Comparison of ENCODE assay signal across 1 cellular context in the genomic region with DNA sequence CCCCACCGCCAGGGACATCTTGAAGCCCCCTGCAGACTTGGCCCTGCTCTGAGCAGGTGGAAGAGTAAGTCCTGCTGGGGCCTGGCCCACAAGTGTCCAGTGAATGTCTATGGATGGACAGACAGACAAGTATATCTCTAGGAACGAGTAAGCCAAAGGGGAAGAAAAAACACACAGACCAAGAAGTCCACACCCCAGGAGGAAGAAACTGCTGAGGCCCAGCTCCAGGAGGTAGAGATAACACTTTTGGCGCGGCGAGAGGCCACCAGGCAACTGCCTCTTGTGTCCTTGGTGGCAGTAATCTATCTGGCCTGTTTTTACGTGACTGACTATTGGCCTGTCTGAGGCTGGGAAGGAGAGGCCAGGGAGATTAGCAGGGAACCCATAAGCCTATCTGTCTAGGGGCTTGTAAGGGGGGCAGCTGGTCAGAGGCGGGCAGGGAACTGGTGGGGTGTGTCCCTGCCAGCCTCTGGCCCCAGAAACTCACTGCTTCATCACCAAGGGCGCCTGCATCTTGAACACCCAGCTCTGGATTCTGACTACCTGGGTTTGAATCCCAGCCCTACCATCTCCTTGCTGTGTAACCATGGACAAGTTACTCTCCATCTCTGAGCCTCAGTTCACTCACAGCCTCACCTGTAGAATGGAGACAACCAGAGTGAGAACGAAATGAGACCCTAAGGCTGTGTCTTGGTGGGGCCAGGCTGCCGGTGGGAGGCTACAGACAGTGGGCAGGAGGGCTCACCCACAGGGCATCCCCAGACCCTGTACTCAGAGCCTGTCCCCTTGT.
TF ChIP-seq lines count a peak whose summit lies in the region.

No MANE protein-coding gene starts in this region.

TF ChIP-seq in K562, 482 proteins besides CTCF, POLR2A, EP300 and RAD21 (continued from another document and continues in another):
- TF ChIP-seq, protein P1, sequence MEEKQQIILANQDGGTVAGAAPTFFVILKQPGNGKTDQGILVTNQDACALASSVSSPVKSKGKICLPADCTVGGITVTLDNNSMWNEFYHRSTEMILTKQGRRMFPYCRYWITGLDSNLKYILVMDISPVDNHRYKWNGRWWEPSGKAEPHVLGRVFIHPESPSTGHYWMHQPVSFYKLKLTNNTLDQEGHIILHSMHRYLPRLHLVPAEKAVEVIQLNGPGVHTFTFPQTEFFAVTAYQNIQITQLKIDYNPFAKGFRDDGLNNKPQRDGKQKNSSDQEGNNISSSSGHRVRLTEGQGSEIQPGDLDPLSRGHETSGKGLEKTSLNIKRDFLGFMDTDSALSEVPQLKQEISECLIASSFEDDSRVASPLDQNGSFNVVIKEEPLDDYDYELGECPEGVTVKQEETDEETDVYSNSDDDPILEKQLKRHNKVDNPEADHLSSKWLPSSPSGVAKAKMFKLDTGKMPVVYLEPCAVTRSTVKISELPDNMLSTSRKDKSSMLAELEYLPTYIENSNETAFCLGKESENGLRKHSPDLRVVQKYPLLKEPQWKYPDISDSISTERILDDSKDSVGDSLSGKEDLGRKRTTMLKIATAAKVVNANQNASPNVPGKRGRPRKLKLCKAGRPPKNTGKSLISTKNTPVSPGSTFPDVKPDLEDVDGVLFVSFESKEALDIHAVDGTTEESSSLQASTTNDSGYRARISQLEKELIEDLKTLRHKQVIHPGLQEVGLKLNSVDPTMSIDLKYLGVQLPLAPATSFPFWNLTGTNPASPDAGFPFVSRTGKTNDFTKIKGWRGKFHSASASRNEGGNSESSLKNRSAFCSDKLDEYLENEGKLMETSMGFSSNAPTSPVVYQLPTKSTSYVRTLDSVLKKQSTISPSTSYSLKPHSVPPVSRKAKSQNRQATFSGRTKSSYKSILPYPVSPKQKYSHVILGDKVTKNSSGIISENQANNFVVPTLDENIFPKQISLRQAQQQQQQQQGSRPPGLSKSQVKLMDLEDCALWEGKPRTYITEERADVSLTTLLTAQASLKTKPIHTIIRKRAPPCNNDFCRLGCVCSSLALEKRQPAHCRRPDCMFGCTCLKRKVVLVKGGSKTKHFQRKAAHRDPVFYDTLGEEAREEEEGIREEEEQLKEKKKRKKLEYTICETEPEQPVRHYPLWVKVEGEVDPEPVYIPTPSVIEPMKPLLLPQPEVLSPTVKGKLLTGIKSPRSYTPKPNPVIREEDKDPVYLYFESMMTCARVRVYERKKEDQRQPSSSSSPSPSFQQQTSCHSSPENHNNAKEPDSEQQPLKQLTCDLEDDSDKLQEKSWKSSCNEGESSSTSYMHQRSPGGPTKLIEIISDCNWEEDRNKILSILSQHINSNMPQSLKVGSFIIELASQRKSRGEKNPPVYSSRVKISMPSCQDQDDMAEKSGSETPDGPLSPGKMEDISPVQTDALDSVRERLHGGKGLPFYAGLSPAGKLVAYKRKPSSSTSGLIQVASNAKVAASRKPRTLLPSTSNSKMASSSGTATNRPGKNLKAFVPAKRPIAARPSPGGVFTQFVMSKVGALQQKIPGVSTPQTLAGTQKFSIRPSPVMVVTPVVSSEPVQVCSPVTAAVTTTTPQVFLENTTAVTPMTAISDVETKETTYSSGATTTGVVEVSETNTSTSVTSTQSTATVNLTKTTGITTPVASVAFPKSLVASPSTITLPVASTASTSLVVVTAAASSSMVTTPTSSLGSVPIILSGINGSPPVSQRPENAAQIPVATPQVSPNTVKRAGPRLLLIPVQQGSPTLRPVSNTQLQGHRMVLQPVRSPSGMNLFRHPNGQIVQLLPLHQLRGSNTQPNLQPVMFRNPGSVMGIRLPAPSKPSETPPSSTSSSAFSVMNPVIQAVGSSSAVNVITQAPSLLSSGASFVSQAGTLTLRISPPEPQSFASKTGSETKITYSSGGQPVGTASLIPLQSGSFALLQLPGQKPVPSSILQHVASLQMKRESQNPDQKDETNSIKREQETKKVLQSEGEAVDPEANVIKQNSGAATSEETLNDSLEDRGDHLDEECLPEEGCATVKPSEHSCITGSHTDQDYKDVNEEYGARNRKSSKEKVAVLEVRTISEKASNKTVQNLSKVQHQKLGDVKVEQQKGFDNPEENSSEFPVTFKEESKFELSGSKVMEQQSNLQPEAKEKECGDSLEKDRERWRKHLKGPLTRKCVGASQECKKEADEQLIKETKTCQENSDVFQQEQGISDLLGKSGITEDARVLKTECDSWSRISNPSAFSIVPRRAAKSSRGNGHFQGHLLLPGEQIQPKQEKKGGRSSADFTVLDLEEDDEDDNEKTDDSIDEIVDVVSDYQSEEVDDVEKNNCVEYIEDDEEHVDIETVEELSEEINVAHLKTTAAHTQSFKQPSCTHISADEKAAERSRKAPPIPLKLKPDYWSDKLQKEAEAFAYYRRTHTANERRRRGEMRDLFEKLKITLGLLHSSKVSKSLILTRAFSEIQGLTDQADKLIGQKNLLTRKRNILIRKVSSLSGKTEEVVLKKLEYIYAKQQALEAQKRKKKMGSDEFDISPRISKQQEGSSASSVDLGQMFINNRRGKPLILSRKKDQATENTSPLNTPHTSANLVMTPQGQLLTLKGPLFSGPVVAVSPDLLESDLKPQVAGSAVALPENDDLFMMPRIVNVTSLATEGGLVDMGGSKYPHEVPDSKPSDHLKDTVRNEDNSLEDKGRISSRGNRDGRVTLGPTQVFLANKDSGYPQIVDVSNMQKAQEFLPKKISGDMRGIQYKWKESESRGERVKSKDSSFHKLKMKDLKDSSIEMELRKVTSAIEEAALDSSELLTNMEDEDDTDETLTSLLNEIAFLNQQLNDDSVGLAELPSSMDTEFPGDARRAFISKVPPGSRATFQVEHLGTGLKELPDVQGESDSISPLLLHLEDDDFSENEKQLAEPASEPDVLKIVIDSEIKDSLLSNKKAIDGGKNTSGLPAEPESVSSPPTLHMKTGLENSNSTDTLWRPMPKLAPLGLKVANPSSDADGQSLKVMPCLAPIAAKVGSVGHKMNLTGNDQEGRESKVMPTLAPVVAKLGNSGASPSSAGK (IDR thresholded peaks at IDR 0.05), result peak; percentile 71
- TF ChIP-seq XRCC5 (IDR thresholded peaks at IDR 0.05; ENCODE audit: low read depth, low read length), result peak; percentile 87; the same call in 1 of the 2 replicates
- TF ChIP-seq IRF2 (CRISPR knock-in tag; IDR thresholded peaks at IDR 0.05), result no peak
- TF ChIP-seq, protein P2, sequence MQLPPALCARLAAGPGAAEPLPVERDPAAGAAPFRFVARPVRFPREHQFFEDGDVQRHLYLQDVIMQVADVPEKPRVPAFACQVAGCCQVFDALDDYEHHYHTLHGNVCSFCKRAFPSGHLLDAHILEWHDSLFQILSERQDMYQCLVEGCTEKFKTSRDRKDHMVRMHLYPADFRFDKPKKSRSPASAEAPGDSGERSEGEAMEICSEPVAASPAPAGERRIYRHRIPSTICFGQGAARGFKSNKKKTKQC (CRISPR knock-in tag; IDR thresholded peaks at IDR 0.05), result no peak
- TF ChIP-seq SIN3A (IDR thresholded peaks at IDR 0.05; ENCODE audit: borderline replicate concordance in 2 of 2, control insufficient read depth in 1 of 2, low read depth in 2 of 2, low read length in 2 of 2), result 0 out of 4 replicates have a peak, but pooled peaks of 1 of the 2 experiments have one; percentile 23
- TF ChIP-seq CTBP1 (IDR thresholded peaks at IDR 0.05; ENCODE audit: borderline replicate concordance), result peak; percentile 72; the same call in 1 of the 2 replicates
- TF ChIP-seq, protein P3, sequence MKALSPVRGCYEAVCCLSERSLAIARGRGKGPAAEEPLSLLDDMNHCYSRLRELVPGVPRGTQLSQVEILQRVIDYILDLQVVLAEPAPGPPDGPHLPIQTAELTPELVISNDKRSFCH (CRISPR knock-in tag; IDR thresholded peaks at IDR 0.05), result no peak
- TF ChIP-seq, protein P3 (tag; IDR thresholded peaks at IDR 0.05), result peak; percentile 69; the same call in 1 of the 2 replicates
- no peak for TF ChIP-seq EZH2 (IDR thresholded peaks at IDR 0.05; ENCODE audit: borderline replicate concordance, low read depth, low read length)
- peak; percentile 77 for TF ChIP-seq NCOR1 (IDR thresholded peaks at IDR 0.05)
- TF ChIP-seq, protein P4, sequence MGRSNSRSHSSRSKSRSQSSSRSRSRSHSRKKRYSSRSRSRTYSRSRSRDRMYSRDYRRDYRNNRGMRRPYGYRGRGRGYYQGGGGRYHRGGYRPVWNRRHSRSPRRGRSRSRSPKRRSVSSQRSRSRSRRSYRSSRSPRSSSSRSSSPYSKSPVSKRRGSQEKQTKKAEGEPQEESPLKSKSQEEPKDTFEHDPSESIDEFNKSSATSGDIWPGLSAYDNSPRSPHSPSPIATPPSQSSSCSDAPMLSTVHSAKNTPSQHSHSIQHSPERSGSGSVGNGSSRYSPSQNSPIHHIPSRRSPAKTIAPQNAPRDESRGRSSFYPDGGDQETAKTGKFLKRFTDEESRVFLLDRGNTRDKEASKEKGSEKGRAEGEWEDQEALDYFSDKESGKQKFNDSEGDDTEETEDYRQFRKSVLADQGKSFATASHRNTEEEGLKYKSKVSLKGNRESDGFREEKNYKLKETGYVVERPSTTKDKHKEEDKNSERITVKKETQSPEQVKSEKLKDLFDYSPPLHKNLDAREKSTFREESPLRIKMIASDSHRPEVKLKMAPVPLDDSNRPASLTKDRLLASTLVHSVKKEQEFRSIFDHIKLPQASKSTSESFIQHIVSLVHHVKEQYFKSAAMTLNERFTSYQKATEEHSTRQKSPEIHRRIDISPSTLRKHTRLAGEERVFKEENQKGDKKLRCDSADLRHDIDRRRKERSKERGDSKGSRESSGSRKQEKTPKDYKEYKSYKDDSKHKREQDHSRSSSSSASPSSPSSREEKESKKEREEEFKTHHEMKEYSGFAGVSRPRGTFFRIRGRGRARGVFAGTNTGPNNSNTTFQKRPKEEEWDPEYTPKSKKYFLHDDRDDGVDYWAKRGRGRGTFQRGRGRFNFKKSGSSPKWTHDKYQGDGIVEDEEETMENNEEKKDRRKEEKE (IDR thresholded peaks at IDR 0.05; ENCODE audit: borderline replicate concordance in 1 of 2, control insufficient read depth in 1 of 2, low read depth in 2 of 2, low read length in 1 of 2), result peak in 1 of 2 experiments; percentile 35; a peak in 1 of 4 replicates
- no peak for TF ChIP-seq HLTF (IDR thresholded peaks at IDR 0.05)
- TF ChIP-seq CXXC5 (CRISPR knock-in tag; IDR thresholded peaks at IDR 0.05), result peak; percentile 67
- TF ChIP-seq SRSF9 (IDR thresholded peaks at IDR 0.05; ENCODE audit: borderline replicate concordance, low read depth, low read length), result no peak
- no peak for TF ChIP-seq ZFP30 (CRISPR knock-in tag; IDR thresholded peaks at IDR 0.05; ENCODE audit: borderline replicate concordance)
- TF ChIP-seq TCF3 (CRISPR knock-in tag; IDR thresholded peaks at IDR 0.05), result peak; percentile 79
- TF ChIP-seq CBFA2T2 (conservative IDR thresholded peaks at IDR 0.05), result peak; percentile 73
- no peak for TF ChIP-seq JUNB (CRISPR knock-in tag; conservative IDR thresholded peaks at IDR 0.05)
- peak; percentile 49; the same call in 1 of the 2 replicates for TF ChIP-seq TAL1 (IDR thresholded peaks at IDR 0.05)
- TF ChIP-seq, protein P5, sequence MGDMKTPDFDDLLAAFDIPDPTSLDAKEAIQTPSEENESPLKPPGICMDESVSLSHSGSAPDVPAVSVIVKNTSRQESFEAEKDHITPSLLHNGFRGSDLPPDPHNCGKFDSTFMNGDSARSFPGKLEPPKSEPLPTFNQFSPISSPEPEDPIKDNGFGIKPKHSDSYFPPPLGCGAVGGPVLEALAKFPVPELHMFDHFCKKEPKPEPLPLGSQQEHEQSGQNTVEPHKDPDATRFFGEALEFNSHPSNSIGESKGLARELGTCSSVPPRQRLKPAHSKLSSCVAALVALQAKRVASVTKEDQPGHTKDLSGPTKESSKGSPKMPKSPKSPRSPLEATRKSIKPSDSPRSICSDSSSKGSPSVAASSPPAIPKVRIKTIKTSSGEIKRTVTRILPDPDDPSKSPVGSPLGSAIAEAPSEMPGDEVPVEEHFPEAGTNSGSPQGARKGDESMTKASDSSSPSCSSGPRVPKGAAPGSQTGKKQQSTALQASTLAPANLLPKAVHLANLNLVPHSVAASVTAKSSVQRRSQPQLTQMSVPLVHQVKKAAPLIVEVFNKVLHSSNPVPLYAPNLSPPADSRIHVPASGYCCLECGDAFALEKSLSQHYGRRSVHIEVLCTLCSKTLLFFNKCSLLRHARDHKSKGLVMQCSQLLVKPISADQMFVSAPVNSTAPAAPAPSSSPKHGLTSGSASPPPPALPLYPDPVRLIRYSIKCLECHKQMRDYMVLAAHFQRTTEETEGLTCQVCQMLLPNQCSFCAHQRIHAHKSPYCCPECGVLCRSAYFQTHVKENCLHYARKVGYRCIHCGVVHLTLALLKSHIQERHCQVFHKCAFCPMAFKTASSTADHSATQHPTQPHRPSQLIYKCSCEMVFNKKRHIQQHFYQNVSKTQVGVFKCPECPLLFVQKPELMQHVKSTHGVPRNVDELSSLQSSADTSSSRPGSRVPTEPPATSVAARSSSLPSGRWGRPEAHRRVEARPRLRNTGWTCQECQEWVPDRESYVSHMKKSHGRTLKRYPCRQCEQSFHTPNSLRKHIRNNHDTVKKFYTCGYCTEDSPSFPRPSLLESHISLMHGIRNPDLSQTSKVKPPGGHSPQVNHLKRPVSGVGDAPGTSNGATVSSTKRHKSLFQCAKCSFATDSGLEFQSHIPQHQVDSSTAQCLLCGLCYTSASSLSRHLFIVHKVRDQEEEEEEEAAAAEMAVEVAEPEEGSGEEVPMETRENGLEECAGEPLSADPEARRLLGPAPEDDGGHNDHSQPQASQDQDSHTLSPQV (IDR thresholded peaks at IDR 0.05), result peak; percentile 95
- TF ChIP-seq NELFE (IDR thresholded peaks at IDR 0.05; ENCODE audit: insufficient read depth, insufficient read length), result no peak
- TF ChIP-seq NFE2L1 (tag; IDR thresholded peaks at IDR 0.05; ENCODE audit: borderline replicate concordance, low read depth), result no peak
- TF ChIP-seq HDAC2 (IDR thresholded peaks at IDR 0.05), result 0 out of 2 replicates have a peak, but pooled peaks have one; percentile 60
- TF ChIP-seq SP1 (CRISPR knock-in tag; IDR thresholded peaks at IDR 0.05), result 0 out of 2 replicates have a peak, but pooled peaks have one; percentile 20
- TF ChIP-seq SMARCC2 (IDR thresholded peaks at IDR 0.05; ENCODE audit: low read depth), result no peak
- no peak for TF ChIP-seq ZZZ3 (IDR thresholded peaks at IDR 0.05)
